Comparison of ENCODE assay signal across 10 cellular contexts in the genomic region with DNA sequence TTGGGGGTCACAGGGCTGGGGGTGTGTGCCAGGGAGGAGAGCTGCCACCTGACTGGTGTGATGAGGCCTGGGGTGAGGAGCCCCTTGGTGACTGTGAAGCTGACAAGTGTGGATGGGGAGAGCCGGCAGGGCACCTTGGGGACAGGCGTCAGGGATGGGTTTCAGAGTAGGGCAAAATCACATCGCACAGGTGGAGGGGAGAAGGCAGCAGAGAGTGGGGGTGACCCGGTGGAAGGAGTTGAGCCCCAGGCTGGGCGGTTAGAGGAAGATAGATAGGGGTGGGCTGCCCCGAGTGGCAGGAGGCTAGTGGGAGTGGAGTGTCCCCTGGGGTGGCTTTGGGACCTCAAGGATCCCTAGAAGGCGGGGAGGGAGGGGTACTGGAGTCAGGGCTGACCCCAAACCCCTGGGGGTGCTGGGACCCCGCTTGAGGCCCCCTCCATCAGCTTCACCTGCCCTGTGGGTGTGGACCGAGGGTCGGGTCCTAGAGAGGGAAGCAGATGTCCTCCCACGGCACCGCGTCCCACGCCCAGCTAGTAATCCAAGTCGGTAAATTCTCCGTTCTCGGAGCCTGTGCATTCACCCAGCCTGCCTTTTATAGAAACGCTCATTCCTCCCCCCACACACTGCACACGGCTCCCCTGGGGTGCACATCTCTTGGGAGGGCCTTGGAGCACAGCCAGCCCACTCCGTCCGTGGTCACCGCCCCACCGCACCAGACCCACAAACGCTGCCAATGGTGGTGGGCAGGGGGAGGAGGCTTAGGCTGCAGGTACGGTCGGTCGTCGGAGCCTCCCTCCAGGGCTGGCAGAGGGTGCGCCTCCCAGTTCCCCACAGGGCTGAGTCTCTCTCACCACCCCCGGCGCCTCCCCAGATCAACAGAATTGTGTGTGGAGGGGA. TPM values are rescaled to one million over a fixed set of nuclear protein-coding genes. Genes with fewer than 3 reads are reported as not detected.
DNase-seq lines count a peak whose midpoint lies in the region; ATAC-seq and TF ChIP-seq lines count a peak whose summit lies in the region.
"Had no signal": no experiment of that assay in that cellular context is flagged by ENCODE, and none has a peak within 500 bp of the region (broad histone marks: within the 10 kb centered on the region; RNA-seq: fewer than 3 reads in every experiment).

No MANE protein-coding gene starts in this region.

- DNase-seq in T-helper 1 cell (no peak), glutamatergic neuron (no peak), H7 (no peak)
- DNase-seq in stimulated activated effector memory CD8-positive, alpha-beta T cell treated with anti-CD3 and anti-CD28 coated beads, Interleukin-12 subunit alpha, Interleukin-12 subunit beta, amount 100 ng/mL, for 72 hours (ENCODE audit: low spot score in 2 of 2): no peak
- no peak for DNase-seq in activated CD4-positive, CD25-positive, alpha-beta regulatory T cell (lab: John Stamatoyannopoulos, UW)
- DNase-seq: NCI-H524 treated with DMSO at 0.1 percent for 48 hours, SHP77 had no signal

- no peaks in the 10 kb centered on the region; the same call in 1 of the 2 replicates for H3K36me3 ChIP-seq in H7 (replicated peaks; ENCODE audit: control insufficient read depth, insufficient read depth, low read length)

- no peaks in the 10 kb centered on the region for H3K9me3 Mint-ChIP-seq in T-helper 1 cell treated with Interleukin-12 subunit alpha and Interleukin-12 subunit beta and Interleukin-4 antibody, amounts not matched to agents 30 μg/mL and 1 μg/mL, for 36 hours
- peaks cover 17% of the 10 kb centered on the region for H3K9me3 Mint-ChIP-seq in glutamatergic neuron (ENCODE audit: unreplicated experiment)
- no peaks in the 10 kb centered on the region for H3K9me3 Mint-ChIP-seq in stimulated activated effector memory CD8-positive, alpha-beta T cell treated with anti-CD3 and anti-CD28 coated beads, Interleukin-12 subunit alpha, Interleukin-12 subunit beta, amount 100 ng/mL, for 72 hours
- H3K9me3 Mint-ChIP-seq: WTC11 had no signal

- H3K27me3 Mint-ChIP-seq in T-helper 1 cell treated with Interleukin-12 subunit alpha and Interleukin-12 subunit beta and Interleukin-4 antibody, amounts not matched to agents 30 μg/mL and 1 μg/mL, for 36 hours (ENCODE audit: low read depth): peaks cover 8% of the 10 kb centered on the region
- H3K27me3 Mint-ChIP-seq in glutamatergic neuron (ENCODE audit: unreplicated experiment): peaks cover 18% of the 10 kb centered on the region

- peaks cover 11% of the 10 kb centered on the region for H3K27me3 ChIP-seq in H7 (ENCODE audit: control insufficient read depth, insufficient read depth, low read length)

- no peak overlapping the region for H3K4me3 ChIP-seq in H7 (ENCODE audit: insufficient read depth, low read depth, low read length)
- H3K4me3 ChIP-seq: A549 had no signal

- no peak overlapping the region for H3K27ac Mint-ChIP-seq in T-helper 1 cell treated with Interleukin-12 subunit alpha and Interleukin-12 subunit beta and Interleukin-4 antibody, amounts not matched to agents 30 μg/mL and 1 μg/mL, for 36 hours
- H3K27ac Mint-ChIP-seq in glutamatergic neuron (ENCODE audit: unreplicated experiment): peak overlapping the region; percentile 26
- H3K27ac Mint-ChIP-seq in stimulated activated effector memory CD8-positive, alpha-beta T cell treated with anti-CD3 and anti-CD28 coated beads, Interleukin-12 subunit alpha, Interleukin-12 subunit beta, amount 100 ng/mL, for 72 hours: peak overlapping the region; percentile 63
- H3K27ac Mint-ChIP-seq: WTC11 had no signal

- TF ChIP-seq CTCF in glutamatergic neuron (IDR thresholded peaks at IDR 0.05; ENCODE audit: partially characterized antibody, unreplicated experiment): no peak

- peak overlapping the region; percentile 17 for H3K4me3 Mint-ChIP-seq in T-helper 1 cell treated with Interleukin-12 subunit alpha and Interleukin-12 subunit beta and Interleukin-4 antibody, amounts not matched to agents 30 μg/mL and 1 μg/mL, for 36 hours
- peak overlapping the region; percentile 15 for H3K4me3 Mint-ChIP-seq in glutamatergic neuron (ENCODE audit: unreplicated experiment)
- H3K4me3 Mint-ChIP-seq in stimulated activated effector memory CD8-positive, alpha-beta T cell treated with anti-CD3 and anti-CD28 coated beads, Interleukin-12 subunit alpha, Interleukin-12 subunit beta, amount 100 ng/mL, for 72 hours: peak overlapping the region; percentile 64

- peaks cover 4% of the 10 kb centered on the region for H3K36me3 Mint-ChIP-seq in T-helper 1 cell treated with Interleukin-12 subunit alpha and Interleukin-12 subunit beta and Interleukin-4 antibody, amounts not matched to agents 30 μg/mL and 1 μg/mL, for 36 hours (ENCODE audit: low read depth)
- no peaks in the 10 kb centered on the region for H3K36me3 Mint-ChIP-seq in glutamatergic neuron (ENCODE audit: unreplicated experiment)
- peaks cover 36% of the 10 kb centered on the region for H3K36me3 Mint-ChIP-seq in stimulated activated effector memory CD8-positive, alpha-beta T cell treated with anti-CD3 and anti-CD28 coated beads, Interleukin-12 subunit alpha, Interleukin-12 subunit beta, amount 100 ng/mL, for 72 hours
- H3K36me3 Mint-ChIP-seq: WTC11 had no signal

- ATAC-seq in stimulated activated effector memory CD8-positive, alpha-beta T cell treated with anti-CD3 and anti-CD28 coated beads, Interleukin-12 subunit alpha, Interleukin-12 subunit beta, amount 100 ng/mL, for 72 hours: no peak
- ATAC-seq: A549, WTC11 had no signal

- H3K4me1 Mint-ChIP-seq in T-helper 1 cell treated with Interleukin-12 subunit alpha and Interleukin-12 subunit beta and Interleukin-4 antibody, amounts not matched to agents 30 μg/mL and 1 μg/mL, for 36 hours (ENCODE audit: low read depth): peaks cover 25% of the 10 kb centered on the region
- H3K4me1 Mint-ChIP-seq in glutamatergic neuron (ENCODE audit: low read depth, unreplicated experiment): peaks cover 6% of the 10 kb centered on the region
- H3K4me1 Mint-ChIP-seq in stimulated activated effector memory CD8-positive, alpha-beta T cell treated with anti-CD3 and anti-CD28 coated beads, Interleukin-12 subunit alpha, Interleukin-12 subunit beta, amount 100 ng/mL, for 72 hours: peaks cover 48% of the 10 kb centered on the region

RNA-seq across cellular contexts. Expression of a gene that starts 2.4 kb away (rescaled TPM):
- 90.6 TPM for total RNA-seq in glutamatergic neuron (ENCODE audit: unreplicated experiment)
- 5.0 and 10.7 TPM in 2 replicates for total RNA-seq in H7 (2014; rRNA removed; shearing (Covaris generic))

RNA-seq across cellular contexts. Expression of a gene that starts 3.4 kb away (rescaled TPM):
- total RNA-seq in glutamatergic neuron (ENCODE audit: unreplicated experiment): 18.6 TPM
- 25.5 and 25.9 TPM in 2 replicates for total RNA-seq in H7 (2014; rRNA removed; shearing (Covaris generic))

RNA-seq across cellular contexts. Expression of a gene that starts 8.9 kb away (rescaled TPM):
- total RNA-seq in glutamatergic neuron (ENCODE audit: unreplicated experiment): 0.69 TPM
- 1.7 TPM in 1 of 2 replicates, not detected in the other for total RNA-seq in H7 (2014; rRNA removed; shearing (Covaris generic))

RNA-seq across cellular contexts. Expression of a gene that starts 19.9 kb away (rescaled TPM):
- 44.2 TPM for total RNA-seq in glutamatergic neuron (ENCODE audit: unreplicated experiment)
- 21.1 and 24.3 TPM in 2 replicates for total RNA-seq in H7 (2014; rRNA removed; shearing (Covaris generic))

RNA-seq across cellular contexts. Expression of a gene that starts 19.9 kb away (rescaled TPM):
- total RNA-seq in glutamatergic neuron (ENCODE audit: unreplicated experiment): 109 TPM
- 110 and 131 TPM in 2 replicates for total RNA-seq in H7 (2014; rRNA removed; shearing (Covaris generic))
